8 cellular contexts compared by ENCODE assay signal in genomic region chr4:40908702-40909362, GRCh38.
DNase-seq lines count a peak whose midpoint lies in the region; ATAC-seq and TF ChIP-seq lines count a peak whose summit lies in the region.

No MANE protein-coding gene starts in this region.

- intact Hi-C loops in sciatic nerve (cut with DNase I): no loop called here

- H3K36me3 ChIP-seq in adipocyte (ENCODE audit: control insufficient read depth, insufficient read depth, low read length, severe bottlenecking): peaks cover 4% of the 10 kb centered on the region
- no peaks in the 10 kb centered on the region for H3K36me3 ChIP-seq in right atrium auricular region

- H3K9ac ChIP-seq in adipocyte (ENCODE audit: low read length): no peak overlapping the region

- H3K27me3 ChIP-seq in adipocyte (replicated peaks; ENCODE audit: control insufficient read depth, insufficient read depth, low read length) (no peaks in the 10 kb centered on the region), right atrium auricular region (no peaks in the 10 kb centered on the region)

- H3K4me1 ChIP-seq in adipocyte (ENCODE audit: control insufficient read depth, insufficient read depth, low read length) (peaks cover 13% of the 10 kb centered on the region), right atrium auricular region (peaks cover 0 to 16% of the 10 kb centered on the region in 2 donors)

- H3K27ac ChIP-seq in right atrium auricular region: peak overlapping the region; percentile 1 to 5

- TF ChIP-seq CTCF in GM13976 (IDR thresholded peaks at IDR 0.05; ENCODE audit: borderline replicate concordance, control extremely low read depth, extremely low read depth, insufficient read depth, missing control alignments) (peak; percentile 71), right atrium auricular region (IDR thresholded peaks at IDR 0.05) (peak; percentile 90 to 94)

- H3K9me3 ChIP-seq in adipocyte (ENCODE audit: control insufficient read depth, low read length) (no peaks in the 10 kb centered on the region), right atrium auricular region (no peaks in the 10 kb centered on the region)

- DNase-seq in GM13976 (ENCODE audit: low spot score) (peak; percentile 85), NCI-H1417 (lab: John Stamatoyannopoulos, UW) (peak; percentile 81 to 95 (median 89)), SW480 (ENCODE audit: low spot score) (peak; percentile 64), adipocyte (ENCODE audit: low read depth) (peak; percentile 82), right atrium auricular region (ENCODE audit: low spot score) (peak; percentile 69), sciatic nerve (ENCODE audit: low spot score) (peak; percentile 77), GF-D8 (lab: John Stamatoyannopoulos, UW) (no peak)

- H3K4me3 ChIP-seq in adipocyte (ENCODE audit: low read length) (no peak overlapping the region), right atrium auricular region (no peak overlapping the region)

- in situ Hi-C loops in GM13976 (cut with MboI; ENCODE audit: low sequenced_read_pairs, unreplicated experiment): no loop called here

- peak; percentile 74 for ATAC-seq in HG02763 (IDR thresholded peaks at IDR 0.05; ENCODE audit: unreplicated experiment)
- ATAC-seq in sciatic nerve: peak; percentile 84
